Comparison of ENCODE assay signal across 1 cellular context in the genomic region with DNA sequence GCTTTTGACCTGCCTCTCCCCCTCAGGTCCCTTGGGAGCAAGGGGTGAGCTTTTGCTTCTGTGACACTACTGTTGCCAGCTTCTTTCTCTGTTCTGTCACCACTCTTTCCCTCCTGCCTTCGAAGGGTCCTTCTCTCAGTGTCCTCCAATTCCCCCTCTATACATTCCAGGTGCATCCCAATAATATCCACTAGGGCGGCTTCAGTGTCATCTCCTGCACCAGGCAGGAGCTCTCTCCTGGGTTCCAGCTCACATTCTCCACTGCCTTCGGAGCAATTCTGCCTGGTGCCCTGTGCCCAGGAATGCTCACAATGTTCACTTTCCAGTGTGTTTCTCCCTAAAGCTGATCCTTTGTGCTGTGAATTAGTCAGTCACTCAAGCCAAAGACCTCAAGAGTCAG.
TF ChIP-seq lines count a peak whose summit lies in the region.

No MANE protein-coding gene starts in this region.

TF ChIP-seq in HepG2, 621 proteins besides CTCF, POLR2A, EP300 and RAD21 (continued from another document):
- TF ChIP-seq, protein P1, sequence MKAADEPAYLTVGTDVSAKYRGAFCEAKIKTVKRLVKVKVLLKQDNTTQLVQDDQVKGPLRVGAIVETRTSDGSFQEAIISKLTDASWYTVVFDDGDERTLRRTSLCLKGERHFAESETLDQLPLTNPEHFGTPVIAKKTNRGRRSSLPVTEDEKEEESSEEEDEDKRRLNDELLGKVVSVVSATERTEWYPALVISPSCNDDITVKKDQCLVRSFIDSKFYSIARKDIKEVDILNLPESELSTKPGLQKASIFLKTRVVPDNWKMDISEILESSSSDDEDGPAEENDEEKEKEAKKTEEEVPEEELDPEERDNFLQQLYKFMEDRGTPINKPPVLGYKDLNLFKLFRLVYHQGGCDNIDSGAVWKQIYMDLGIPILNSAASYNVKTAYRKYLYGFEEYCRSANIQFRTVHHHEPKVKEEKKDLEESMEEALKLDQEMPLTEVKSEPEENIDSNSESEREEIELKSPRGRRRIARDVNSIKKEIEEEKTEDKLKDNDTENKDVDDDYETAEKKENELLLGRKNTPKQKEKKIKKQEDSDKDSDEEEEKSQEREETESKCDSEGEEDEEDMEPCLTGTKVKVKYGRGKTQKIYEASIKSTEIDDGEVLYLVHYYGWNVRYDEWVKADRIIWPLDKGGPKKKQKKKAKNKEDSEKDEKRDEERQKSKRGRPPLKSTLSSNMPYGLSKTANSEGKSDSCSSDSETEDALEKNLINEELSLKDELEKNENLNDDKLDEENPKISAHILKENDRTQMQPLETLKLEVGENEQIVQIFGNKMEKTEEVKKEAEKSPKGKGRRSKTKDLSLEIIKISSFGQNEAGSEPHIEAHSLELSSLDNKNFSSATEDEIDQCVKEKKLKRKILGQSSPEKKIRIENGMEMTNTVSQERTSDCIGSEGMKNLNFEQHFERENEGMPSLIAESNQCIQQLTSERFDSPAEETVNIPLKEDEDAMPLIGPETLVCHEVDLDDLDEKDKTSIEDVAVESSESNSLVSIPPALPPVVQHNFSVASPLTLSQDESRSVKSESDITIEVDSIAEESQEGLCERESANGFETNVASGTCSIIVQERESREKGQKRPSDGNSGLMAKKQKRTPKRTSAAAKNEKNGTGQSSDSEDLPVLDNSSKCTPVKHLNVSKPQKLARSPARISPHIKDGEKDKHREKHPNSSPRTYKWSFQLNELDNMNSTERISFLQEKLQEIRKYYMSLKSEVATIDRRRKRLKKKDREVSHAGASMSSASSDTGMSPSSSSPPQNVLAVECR (CRISPR knock-in tag; IDR thresholded peaks at IDR 0.05; ENCODE audit: borderline replicate concordance) = no peak
- TF ChIP-seq HOXA9 (CRISPR knock-in tag; IDR thresholded peaks at IDR 0.05; ENCODE audit: borderline replicate concordance) = no peak
- no peak for TF ChIP-seq ZNF577 (CRISPR knock-in tag; IDR thresholded peaks at IDR 0.05; ENCODE audit: borderline replicate concordance, low read depth)
- TF ChIP-seq NCOA1 (CRISPR knock-in tag; IDR thresholded peaks at IDR 0.05) = no peak
- no peak for TF ChIP-seq PITX1 (CRISPR knock-in tag; IDR thresholded peaks at IDR 0.05)
